Comparison of ENCODE assay signal across 9 cellular contexts in genomic region chr5:179668404-179668803, GRCh38. TPM values are rescaled to one million over a fixed set of nuclear protein-coding genes. Genes with fewer than 3 reads are reported as not detected.
DNase-seq lines count a peak whose midpoint lies in the region; ATAC-seq and TF ChIP-seq lines count a peak whose summit lies in the region.
"Had no signal": no experiment of that assay in that cellular context is flagged by ENCODE, and none has a peak within 500 bp of the region (broad histone marks: within the 10 kb centered on the region; RNA-seq: fewer than 3 reads in every experiment).

No MANE protein-coding gene starts in this region.

- DNase-seq in NCI-H2227 (lab: John Stamatoyannopoulos, UW; ENCODE audit: unreplicated experiment) (peak; percentile 5), NCI-H2227 treated with DMSO at 0.1 percent for 48 hours (lab: John Stamatoyannopoulos, UW) (no peak), WTC11 (ENCODE audit: low spot score) (peak; percentile 82), epithelial cell of esophagus (ENCODE audit: low read depth) (peak; percentile 59), epidermal melanocyte (ENCODE audit: insufficient read length, low spot score) (no peak)
- DNase-seq in natural killer cell treated with Interleukin-12 subunit alpha and Interleukin-12 subunit beta and Interleukin-15 and Interleukin-18, amount 100 ng/mL, for 72 hours (ENCODE audit: low spot score): no peak

- TF ChIP-seq CTCF in KMS-11 (conservative IDR thresholded peaks at IDR 0.05; ENCODE audit: low read depth, low read length) (peak; percentile 47), WTC11 (IDR thresholded peaks at IDR 0.05) (peak; percentile 88), epithelial cell of esophagus (IDR thresholded peaks at IDR 0.05; ENCODE audit: insufficient read depth, low read depth, low read length, missing control alignments) (peak; percentile 60)

- H3K36me3 Mint-ChIP-seq in WTC11: peaks cover 7% of the 10 kb centered on the region
- H3K36me3 Mint-ChIP-seq in natural killer cell treated with Interleukin-12 subunit alpha and Interleukin-12 subunit beta and Interleukin-15 and Interleukin-18, amount 100 ng/mL, for 72 hours: no peaks in the 10 kb centered on the region

- CTCF ChIA-PET in WTC11 (lab: Charles Lee): interaction anchor here (0.5 to 2.7 kb wide), 37 partner anchors 8 to 525 kb away, joined by 3 to 37 read pairs (median 5); partner anchors contain the start of genes CBY3 and HNRNPH1

- H3K27me3 Mint-ChIP-seq in WTC11 (ENCODE audit: low read depth): no peaks in the 10 kb centered on the region
- H3K27me3 Mint-ChIP-seq in natural killer cell treated with Interleukin-12 subunit alpha and Interleukin-12 subunit beta and Interleukin-15 and Interleukin-18, amount 100 ng/mL, for 72 hours: no peaks in the 10 kb centered on the region

- no peak overlapping the region for H3K9ac ChIP-seq in KMS-11

- no peak overlapping the region for H2AFZ ChIP-seq in KMS-11 (ENCODE audit: low read depth)

- H3K27ac ChIP-seq in KMS-11: no peak overlapping the region
- H3K27ac ChIP-seq: C4-2B had no signal

- H3K79me2 ChIP-seq in KMS-11 (ENCODE audit: insufficient read depth, low read depth): no peaks in the 10 kb centered on the region

- H3K9me3 Mint-ChIP-seq in WTC11: no peaks in the 10 kb centered on the region
- H3K9me3 Mint-ChIP-seq in natural killer cell treated with Interleukin-12 subunit alpha and Interleukin-12 subunit beta and Interleukin-15 and Interleukin-18, amount 100 ng/mL, for 72 hours: no peaks in the 10 kb centered on the region

- POLR2A ChIA-PET in WTC11 (lab: Charles Lee): interaction anchor here (0.6 to 1.8 kb wide), 4 partner anchors 10 to 109 kb away, joined by 3 to 8 read pairs (median 4); partner anchors contain the start of gene HNRNPH1

- ATAC-seq in WTC11 (peak; percentile 97), HG03095 (IDR thresholded peaks at IDR 0.05; ENCODE audit: unreplicated experiment) (no peak)
- ATAC-seq in natural killer cell treated with Interleukin-12 subunit alpha and Interleukin-12 subunit beta and Interleukin-15 and Interleukin-18, amount 100 ng/mL, for 72 hours: peak; percentile 69 to 71

- H3K27ac Mint-ChIP-seq in WTC11: no peak overlapping the region
- no peak overlapping the region for H3K27ac Mint-ChIP-seq in natural killer cell treated with Interleukin-12 subunit alpha and Interleukin-12 subunit beta and Interleukin-15 and Interleukin-18, amount 100 ng/mL, for 72 hours

- no peaks in the 10 kb centered on the region for H3K27me3 ChIP-seq in KMS-11 (ENCODE audit: insufficient read depth, low read depth)

- no peak overlapping the region for H3K4me3 ChIP-seq in KMS-11 (IDR thresholded peaks at IDR 0.05; ENCODE audit: insufficient read depth, low read depth, low read length)
- H3K4me3 ChIP-seq in epithelial cell of esophagus (ENCODE audit: low read length): no peak overlapping the region

- H3K4me1 Mint-ChIP-seq in WTC11: no peaks in the 10 kb centered on the region; the same call in 1 of the 2 replicates
- H3K4me1 Mint-ChIP-seq in natural killer cell treated with Interleukin-12 subunit alpha and Interleukin-12 subunit beta and Interleukin-15 and Interleukin-18, amount 100 ng/mL, for 72 hours (ENCODE audit: low read depth in 2 of 2): no peaks in the 10 kb centered on the region

- H3K4me3 Mint-ChIP-seq in WTC11: no peak overlapping the region
- H3K4me3 Mint-ChIP-seq in natural killer cell treated with Interleukin-12 subunit alpha and Interleukin-12 subunit beta and Interleukin-15 and Interleukin-18, amount 100 ng/mL, for 72 hours: no peak overlapping the region

- H3K4me1 ChIP-seq in KMS-11 (ENCODE audit: low read depth, poor library complexity, severe bottlenecking): no peaks in the 10 kb centered on the region

- no peak overlapping the region for H3K4me2 ChIP-seq in KMS-11

- H4K20me1 ChIP-seq in KMS-11 (ENCODE audit: insufficient read depth): no peaks in the 10 kb centered on the region

- H3K36me3 ChIP-seq in KMS-11 (ENCODE audit: insufficient read depth): no peaks in the 10 kb centered on the region

TF ChIP-seq in WTC11, 78 proteins besides CTCF, POLR2A, EP300 and RAD21:
- TF ChIP-seq ETV6 (CRISPR knock-in tag; IDR thresholded peaks at IDR 0.05) (0 out of 2 replicates have a peak, but pooled peaks have one; percentile 17), CREB1 (CRISPR knock-in tag; IDR thresholded peaks at IDR 0.05) (no peak), HMGXB4 (CRISPR knock-in tag; IDR thresholded peaks at IDR 0.05) (peak; percentile 51; the same call in 1 of the 2 replicates)

RNA-seq across cellular contexts. Expression of gene CBY3, which starts 12.4 kb away (rescaled TPM):
- total RNA-seq in WTC11 (2021): 0.25 to 0.37 TPM (median 0.25 TPM) in 3 replicates
- total RNA-seq in natural killer cell treated with Interleukin-12 subunit alpha and Interleukin-12 subunit beta and Interleukin-15 and Interleukin-18, amount 100 ng/mL, for 72 hours: 1 to 10 TPM in 1 of 2 donors, not detected in 1; 1.6 TPM

RNA-seq across cellular contexts. Expression of gene CANX, which starts 30.4 kb away (rescaled TPM):
- total RNA-seq in WTC11 (2021): 493 to 611 TPM (median 500 TPM) in 3 replicates
- 100 to 1,000 TPM; 633 to 749 TPM for total RNA-seq in natural killer cell treated with Interleukin-12 subunit alpha and Interleukin-12 subunit beta and Interleukin-15 and Interleukin-18, amount 100 ng/mL, for 72 hours

RNA-seq across cellular contexts. Expression of gene HNRNPH1, which starts 44.9 kb away (rescaled TPM):
- total RNA-seq in WTC11 (2021): 671 to 865 TPM (median 709 TPM) in 3 replicates
- total RNA-seq in natural killer cell treated with Interleukin-12 subunit alpha and Interleukin-12 subunit beta and Interleukin-15 and Interleukin-18, amount 100 ng/mL, for 72 hours: 1,000 to 10,000 TPM in 1 of 2 donors, 100 to 1,000 TPM in 1; 874 to 1,296 TPM

Comparison
In these comparisons a context has a peak if more than half of its experiments do, and no peak if none do; other contexts are left out.
1. DNase-seq: peak in NCI-H2227 (single experiment), WTC11 (single experiment) and epithelial cell of esophagus (single experiment); none in NCI-H2227 treated with DMSO at 0.1 percent for 48 hours (single experiment), natural killer cell treated with Interleukin-12 subunit alpha and Interleukin-12 subunit beta and Interleukin-15 and Interleukin-18, amount 100 ng/mL, for 72 hours (single experiment) and epidermal melanocyte (single experiment).
2. Peak in every context shown above with its lines, with median percentiles within 50 percentile points of each other: CTCF ChIP-seq.